Comparison of ENCODE assay signal across 21 cellular contexts in the genomic region with DNA sequence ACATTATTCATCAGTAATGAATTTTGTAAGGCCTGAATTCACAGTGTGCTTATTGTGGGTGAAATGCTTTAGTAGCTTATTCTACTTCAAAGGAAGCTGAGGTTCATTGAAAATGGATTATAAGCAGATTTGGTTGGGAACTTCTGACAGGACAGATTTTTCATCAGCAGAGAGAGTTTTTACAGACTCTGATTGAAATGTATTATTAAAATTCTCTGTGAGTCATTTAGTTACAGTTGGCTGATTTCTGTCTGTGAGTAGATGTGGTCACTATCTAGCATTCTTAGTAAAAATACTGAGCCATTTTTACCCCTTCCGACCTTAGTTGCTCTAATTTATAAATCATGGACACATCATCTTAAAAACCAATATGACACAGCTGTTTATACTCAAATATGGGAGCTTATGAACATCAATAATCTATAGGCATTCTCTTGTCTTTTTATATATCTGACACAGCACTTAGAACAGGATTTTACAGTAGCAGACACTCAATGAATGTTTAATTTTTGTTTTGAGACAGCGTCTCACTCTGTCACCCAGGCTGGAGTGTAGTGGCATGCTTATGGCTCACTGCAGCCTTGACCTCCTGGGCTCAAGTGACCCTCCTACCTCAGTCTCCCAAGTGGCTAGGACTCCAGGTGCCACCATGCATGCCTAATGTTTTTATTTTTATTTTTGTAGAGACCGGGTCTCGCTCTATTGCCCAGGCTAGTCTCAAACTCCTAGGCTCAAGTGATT.
A peak's percentile ranks its signal among the peaks of the same experiment; 100 is the strongest.
DNase-seq lines count a peak whose midpoint lies in the region; ATAC-seq lines count a peak whose summit lies in the region.
"Had no signal": no experiment of that assay in that cellular context is flagged by ENCODE, and none has a peak within 500 bp of the region (broad histone marks: within the 10 kb centered on the region; RNA-seq: fewer than 3 reads in every experiment).

No MANE protein-coding gene starts in this region.

- peak overlapping the region; percentile 50 for H3K27ac Mint-ChIP-seq in activated T-cell treated with anti-CD3 and anti-CD28 coated beads, Interleukin-2, amount 50 U/mL, for 72 hours
- H3K27ac Mint-ChIP-seq: activated naive CD8-positive, alpha-beta T cell had no signal

- H3K36me3 Mint-ChIP-seq in activated T-cell treated with anti-CD3 and anti-CD28 coated beads, Interleukin-2, amount 50 U/mL, for 72 hours (ENCODE audit: insufficient read depth in 2 of 2): peaks cover 2 to 6% of the 10 kb centered on the region in 2 donors

- H3K4me3 Mint-ChIP-seq in activated T-cell treated with anti-CD3 and anti-CD28 coated beads, Interleukin-2, amount 50 U/mL, for 72 hours: no peak overlapping the region
- H3K4me3 Mint-ChIP-seq: activated naive CD8-positive, alpha-beta T cell had no signal

- peaks cover 13% of the 10 kb centered on the region for H3K4me1 Mint-ChIP-seq in activated T-cell treated with anti-CD3 and anti-CD28 coated beads, Interleukin-2, amount 50 U/mL, for 72 hours (ENCODE audit: low read depth)

- no peaks in the 10 kb centered on the region for H3K9me3 Mint-ChIP-seq in activated T-cell treated with anti-CD3 and anti-CD28 coated beads, Interleukin-2, amount 50 U/mL, for 72 hours

- H3K27me3 Mint-ChIP-seq in activated T-cell treated with anti-CD3 and anti-CD28 coated beads, Interleukin-2, amount 50 U/mL, for 72 hours (ENCODE audit: low read depth): no peaks in the 10 kb centered on the region
- H3K27me3 Mint-ChIP-seq: activated naive CD8-positive, alpha-beta T cell had no signal

- ATAC-seq in activated T-cell treated with anti-CD3 and anti-CD28 coated beads, Interleukin-2, amount 50 U/mL, for 72 hours (replicated peaks in 1 of 2): peak in 1 of 2 donors; percentile 23
- ATAC-seq in GM19397 (IDR thresholded peaks at IDR 0.05; ENCODE audit: unreplicated experiment) (no peak), GM21360 (IDR thresholded peaks at IDR 0.05; ENCODE audit: unreplicated experiment) (no peak), GM18858 (IDR thresholded peaks at IDR 0.05; ENCODE audit: unreplicated experiment) (no peak)
- ATAC-seq: gastrocnemius medialis had no signal

- no peak for DNase-seq in activated T-cell treated with anti-CD3 and anti-CD28 coated beads, Interleukin-2, amount 50 U/mL, for 72 hours
- no peak for DNase-seq in activated T-cell treated with anti-CD3 and anti-CD28 coated beads, Interleukin-2, amount 50 U/mL, for 1 hour
- peak; percentile 58 for DNase-seq in amniotic epithelial cell (ENCODE audit: low read depth)
- DNase-seq in iris pigment epithelial cell (ENCODE audit: low read depth): peak; percentile 52
- no peak for DNase-seq in NCI-H1436 (lab: John Stamatoyannopoulos, UW)
- DNase-seq: 8988T; activated CD4-positive, alpha-beta T cell treated with anti-CD3 and anti-CD28 coated beads for 48 hours; central memory CD4-positive, alpha-beta T cell; gastrocnemius medialis; GF-D8; mammary epithelial cell; NCI-H187 treated with DMSO at 0.1 percent for 48 hours; NCI-H510A; sigmoid colon; SJCRH30; stimulated activated CD4-positive, alpha-beta T cell treated with anti-CD3 and anti-CD28 coated beads, Interleukin-4, amount 100 ng/mL, for 1 hour; stimulated activated CD8-positive, alpha-beta memory T cell treated with anti-CD3 and anti-CD28 coated beads, Interleukin-4, amount 100 ng/mL, for 48 hours had no signal

Comparison
In these comparisons a context has a peak if more than half of its experiments do, and no peak if none do; other contexts are left out.
1. DNase-seq: peak in amniotic epithelial cell (single experiment) and iris pigment epithelial cell (single experiment); none in activated T-cell treated with anti-CD3 and anti-CD28 coated beads, Interleukin-2, amount 50 U/mL, for 72 hours (0 of 2), activated T-cell treated with anti-CD3 and anti-CD28 coated beads, Interleukin-2, amount 50 U/mL, for 1 hour (single experiment) and NCI-H1436 (single experiment).